ENCODE assay signal across 8 cellular contexts in the genomic region with DNA sequence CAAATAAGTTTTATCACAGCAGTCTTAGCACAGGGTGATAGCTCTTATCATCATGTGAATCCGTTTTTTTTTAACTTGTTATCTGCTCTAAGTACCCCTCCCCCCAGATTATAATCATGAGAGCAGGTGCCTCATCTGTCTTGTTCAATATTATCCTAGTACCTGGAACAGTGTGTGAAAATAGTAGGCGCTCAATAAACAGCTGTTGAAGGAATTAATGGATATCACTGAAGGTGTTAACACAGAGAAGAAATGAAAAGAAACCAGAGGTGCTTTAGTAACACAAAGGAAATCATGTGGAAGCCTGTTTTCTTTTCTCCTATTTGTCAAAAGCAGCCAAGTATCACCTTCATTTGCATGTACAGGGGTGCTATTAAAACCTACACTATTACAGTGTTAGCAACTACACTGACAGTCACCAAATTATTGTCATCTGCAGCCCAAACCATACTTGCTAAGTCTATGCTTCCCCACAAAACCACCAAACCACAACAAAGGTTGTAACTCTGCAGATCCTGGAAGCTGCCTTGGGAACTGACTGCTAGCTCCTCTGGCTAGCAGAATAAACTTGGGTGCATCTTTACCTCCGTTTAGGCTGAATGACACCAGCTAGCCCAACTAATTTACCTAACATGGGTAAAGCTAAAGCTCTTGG. TPM values are rescaled to one million over a fixed set of nuclear protein-coding genes. Genes with fewer than 3 reads are reported as not detected.
DNase-seq lines count a peak whose midpoint lies in the region; ATAC-seq and TF ChIP-seq lines count a peak whose summit lies in the region.

No MANE protein-coding gene starts in this region.

- H3K79me2 ChIP-seq in OCI-LY7 (ENCODE audit: insufficient read depth, low read depth, low read length): peaks cover 73% of the 10 kb centered on the region

- no peaks in the 10 kb centered on the region for H3K27me3 ChIP-seq in esophagus muscularis mucosa
- H3K27me3 ChIP-seq in A673 (replicated peaks; ENCODE audit: insufficient read depth, low read depth, low read length, poor library complexity): no peaks in the 10 kb centered on the region

- TF ChIP-seq EP300 in esophagus muscularis mucosa (IDR thresholded peaks at IDR 0.05): no peak

- H3K4me3 ChIP-seq in OCI-LY7 (ENCODE audit: low read depth, low read length, poor library complexity, severe bottlenecking) (peak overlapping the region; percentile 60), esophagus muscularis mucosa (no peak overlapping the region), A673 (ENCODE audit: low read depth, low read length, poor library complexity, severe bottlenecking) (no peak overlapping the region)

- H2AFZ ChIP-seq in OCI-LY7 (ENCODE audit: low read length): no peak overlapping the region

- peak overlapping the region in 1 of 2 donors; percentile 80 for H3K27ac Mint-ChIP-seq in activated naive CD4-positive, alpha-beta T cell treated with anti-CD3 and anti-CD28 coated beads, Interleukin-2, amount 50 U/mL, for 72 hours

- H3K9me3 ChIP-seq in OCI-LY7 (ENCODE audit: low read length) (no peaks in the 10 kb centered on the region), esophagus muscularis mucosa (no peaks in the 10 kb centered on the region), A673 (ENCODE audit: low read depth, low read length, poor library complexity, severe bottlenecking) (no peaks in the 10 kb centered on the region)

- H3K27ac ChIP-seq in OCI-LY7 (ENCODE audit: low read depth, low read length, poor library complexity, severe bottlenecking) (peak overlapping the region; percentile 79), esophagus muscularis mucosa (replicated peaks in 1 of 4) (no peak overlapping the region), A673 (ENCODE audit: low read depth, low read length, poor library complexity, severe bottlenecking) (no peak overlapping the region)

- no peaks in the 10 kb centered on the region for H3K9me3 Mint-ChIP-seq in activated naive CD4-positive, alpha-beta T cell treated with anti-CD3 and anti-CD28 coated beads, Interleukin-2, amount 50 U/mL, for 72 hours

- TF ChIP-seq CTCF in OCI-LY7 (conservative IDR thresholded peaks at IDR 0.05; ENCODE audit: low read length) (no peak), esophagus muscularis mucosa (IDR thresholded peaks at IDR 0.05) (no peak), A673 (conservative IDR thresholded peaks at IDR 0.05; ENCODE audit: low read depth, low read length) (no peak)

- peak; percentile 33 for ATAC-seq in GM21390 (IDR thresholded peaks at IDR 0.05; ENCODE audit: unreplicated experiment)
- ATAC-seq in activated naive CD4-positive, alpha-beta T cell treated with anti-CD3 and anti-CD28 coated beads, Interleukin-2, amount 50 U/mL, for 72 hours: peak; percentile 59 to 70

- H4K20me1 ChIP-seq in OCI-LY7 (ENCODE audit: insufficient read depth, low read length): peaks cover 16% of the 10 kb centered on the region; the same call in 1 of the 2 replicates

- WGBS in esophagus muscularis mucosa: 71% methylated on average over 3 of the region's 3 CpGs

- no peaks in the 10 kb centered on the region for H3K9me2 ChIP-seq in OCI-LY7 (ENCODE audit: insufficient read depth, low read length)

- intact Hi-C loops in OCI-LY7 (cut with micrococcal nuclease; ENCODE audit: unreplicated experiment) (loop anchor here (5.0 kb wide), 1 partner anchor 772 kb away; a partner anchor contains a TSS), esophagus muscularis mucosa (cut with DNase I) (loop anchor here (10.0 kb wide), 1 partner anchor 281 kb away; no protein-coding TSS in a partner anchor), A673 (cut with micrococcal nuclease; ENCODE audit: unreplicated experiment) (loop anchor here (5.0 to 10.0 kb wide), 2 partner anchors 48 to 769 kb away; a partner anchor contains a TSS)

- BruUV-seq in OCI-LY7 (replicated peaks; lab: Mats Ljungman, UMichigan) (no TSS peak), A673 (replicated peaks; lab: Mats Ljungman, UMichigan) (no TSS peak)

- H3K36me3 ChIP-seq in OCI-LY7 (ENCODE audit: insufficient read depth, low read length): peaks cover 28% of the 10 kb centered on the region
- peaks cover 21 to 25% (median 23%) of the 10 kb centered on the region in 4 donors for H3K36me3 ChIP-seq in esophagus muscularis mucosa
- H3K36me3 ChIP-seq in A673 (ENCODE audit: insufficient read depth, low read length, poor library complexity, severe bottlenecking): peaks cover 22% of the 10 kb centered on the region

- peaks cover 29 to 36% of the 10 kb centered on the region in 2 donors for H3K36me3 Mint-ChIP-seq in activated naive CD4-positive, alpha-beta T cell treated with anti-CD3 and anti-CD28 coated beads, Interleukin-2, amount 50 U/mL, for 72 hours

- DNase-seq in OCI-LY7 (ENCODE audit: low spot score): peak; percentile 60
- DNase-seq in activated naive CD4-positive, alpha-beta T cell treated with anti-CD3 and anti-CD28 coated beads, Interleukin-2, amount 50 U/mL, for 72 hours (ENCODE audit: low spot score in 2 of 2): peak in 1 of 2 donors; percentile 62
- peak; percentile 7 to 47 (median 8) for DNase-seq in stimulated activated CD4-positive, alpha-beta T cell treated with anti-CD3 and anti-CD28 coated beads, TNF-alpha, amount 100 ng/mL, for 24 hours (ENCODE audit: low read depth in 3 of 3)
- DNase-seq in DMS53 treated with DMSO at 0.1 percent for 48 hours (lab: John Stamatoyannopoulos, UW; ENCODE audit: unreplicated experiment): no peak
- DNase-seq in esophagus muscularis mucosa (ENCODE audit: extremely low spot score): no peak
- DNase-seq in D341Med (ENCODE audit: low spot score): no peak
- no peak for DNase-seq in A673 (ENCODE audit: low spot score)

- H3K4me1 ChIP-seq in OCI-LY7 (ENCODE audit: insufficient read depth, low read length, poor library complexity, severe bottlenecking): peaks cover 46% of the 10 kb centered on the region
- H3K4me1 ChIP-seq in esophagus muscularis mucosa: peaks cover 23 to 47% (median 41%) of the 10 kb centered on the region in 4 donors
- H3K4me1 ChIP-seq in A673 (ENCODE audit: insufficient read depth, low read length, poor library complexity, severe bottlenecking): peaks cover 33% of the 10 kb centered on the region

- POLR2A ChIA-PET in OCI-LY7 (lab: Charles Lee): interaction anchor here (0.6 to 1.3 kb wide), 10 partner anchors 9 to 761 kb away, joined by 3 to 9 read pairs (median 4); a partner anchor contains a TSS
- POLR2A ChIA-PET in A673 (lab: Charles Lee; ENCODE audit: low non-redundant PET): interaction anchor here (0.6 kb wide), 1 partner anchor 17 kb away, joined by 4 read pairs; no protein-coding TSS in a partner anchor

- TF ChIP-seq POLR2A in esophagus muscularis mucosa (IDR thresholded peaks at IDR 0.05; ENCODE audit: low read depth): no peak

- CTCF ChIA-PET in OCI-LY7 (lab: Charles Lee; ENCODE audit: unreplicated experiment): no interaction called here
- CTCF ChIA-PET in A673 (lab: Charles Lee): no interaction called here

- peak overlapping the region; percentile 74 for H3K4me2 ChIP-seq in OCI-LY7 (ENCODE audit: low read length)

RNA-seq across cellular contexts. Expression of a gene that starts 2.9 kb away (rescaled TPM):
- 22.7 and 30.2 TPM in 2 replicates for total RNA-seq in OCI-LY7 (2014; rRNA removed; shearing (Covaris generic))
- total RNA-seq in OCI-LY7 (2022) (38.6 and 44.1 TPM in 2 replicates), esophagus muscularis mucosa (10 to 100 TPM; 28.9 to 41.9 (median 37.8) TPM), A673 (2021) (57.2 and 58.2 TPM in 2 replicates)
- total RNA-seq in activated naive CD4-positive, alpha-beta T cell treated with anti-CD3 and anti-CD28 coated beads, Interleukin-2, amount 50 U/mL, for 72 hours: 10 to 100 TPM; 24.5 to 51.4 TPM

RNA-seq across cellular contexts. Expression of a gene that starts 3.1 kb away (rescaled TPM):
- 12.4 and 15.6 TPM in 2 replicates for total RNA-seq in OCI-LY7 (2014; rRNA removed; shearing (Covaris generic))
- total RNA-seq in OCI-LY7 (2022) (21.0 and 21.9 TPM in 2 replicates), esophagus muscularis mucosa (10 to 100 TPM in 2 of 4 donors, 1 to 10 TPM in 2; 8.0 to 12.0 (median 9.6) TPM), A673 (2021) (24.3 and 29.4 TPM in 2 replicates)
- 10 to 100 TPM; 20.5 to 24.5 TPM for total RNA-seq in activated naive CD4-positive, alpha-beta T cell treated with anti-CD3 and anti-CD28 coated beads, Interleukin-2, amount 50 U/mL, for 72 hours

RNA-seq across cellular contexts. Expression of a gene that starts 50.7 kb away (rescaled TPM):
- 22.2 and 23.3 TPM in 2 replicates for total RNA-seq in OCI-LY7 (2014; rRNA removed; shearing (Covaris generic))
- 19.6 and 19.7 TPM in 2 replicates for total RNA-seq in OCI-LY7 (2022)
- 10 to 100 TPM; 17.5 to 37.1 TPM for total RNA-seq in activated naive CD4-positive, alpha-beta T cell treated with anti-CD3 and anti-CD28 coated beads, Interleukin-2, amount 50 U/mL, for 72 hours
- 100 to 1,000 TPM; 131 to 208 (median 179) TPM for total RNA-seq in esophagus muscularis mucosa
- 50.8 and 55.6 TPM in 2 replicates for total RNA-seq in A673 (2021)

RNA-seq across cellular contexts. Expression of a gene that starts 50.8 kb away (rescaled TPM):
- 19.8 and 24.7 TPM in 2 replicates for total RNA-seq in OCI-LY7 (2014; rRNA removed; shearing (Covaris generic))
- 26.9 and 27.1 TPM in 2 replicates for total RNA-seq in OCI-LY7 (2022)
- total RNA-seq in activated naive CD4-positive, alpha-beta T cell treated with anti-CD3 and anti-CD28 coated beads, Interleukin-2, amount 50 U/mL, for 72 hours: 10 to 100 TPM; 10.0 to 23.2 TPM
- total RNA-seq in esophagus muscularis mucosa: 10 to 100 TPM; 21.2 to 27.0 (median 24.3) TPM
- total RNA-seq in A673 (2021): 30.3 and 33.5 TPM in 2 replicates

Comparison
In these comparisons a context has a peak if more than half of its experiments do, and no peak if none do; other contexts are left out.
1. DNase-seq: peak in OCI-LY7 (single experiment) and stimulated activated CD4-positive, alpha-beta T cell treated with anti-CD3 and anti-CD28 coated beads, TNF-alpha, amount 100 ng/mL, for 24 hours (3 of 3); none in DMS53 treated with DMSO at 0.1 percent for 48 hours (single experiment), esophagus muscularis mucosa (single experiment), D341Med (single experiment) and A673 (single experiment).